In genomic region chr2:113198790-113199612, GRCh38 we compare ENCODE assay signal across 8 cellular contexts. TPM values are rescaled to one million over a fixed set of nuclear protein-coding genes. Genes with fewer than 3 reads are reported as not detected.
A peak's percentile ranks its signal among the peaks of the same experiment; 100 is the strongest.
DNase-seq lines count a peak whose midpoint lies in the region; ATAC-seq and TF ChIP-seq lines count a peak whose summit lies in the region.

No MANE protein-coding gene starts in this region.

- no peaks in the 10 kb centered on the region for H3K9me3 Mint-ChIP-seq in CD4-positive, CD25-positive, alpha-beta regulatory T cell
- no peaks in the 10 kb centered on the region for H3K9me3 Mint-ChIP-seq in type B pancreatic cell

- no peak overlapping the region for H3K27ac Mint-ChIP-seq in CD4-positive, CD25-positive, alpha-beta regulatory T cell
- peak overlapping the region; percentile 63 for H3K27ac Mint-ChIP-seq in type B pancreatic cell

- no peak overlapping the region for H3K4me3 ChIP-seq in CD4-positive, CD25-positive, alpha-beta regulatory T cell (ENCODE audit: low read depth, low read length)
- peak overlapping the region; percentile 57 to 90 (median 82) for H3K4me3 ChIP-seq in heart right ventricle

- no peak overlapping the region for H3K4me3 Mint-ChIP-seq in CD4-positive, CD25-positive, alpha-beta regulatory T cell
- peak overlapping the region; percentile 81 for H3K4me3 Mint-ChIP-seq in type B pancreatic cell

- no peaks in the 10 kb centered on the region for H3K27me3 Mint-ChIP-seq in CD4-positive, CD25-positive, alpha-beta regulatory T cell
- no peaks in the 10 kb centered on the region for H3K27me3 Mint-ChIP-seq in type B pancreatic cell

- peak; percentile 82 to 99 (median 97) for TF ChIP-seq CTCF in heart right ventricle (IDR thresholded peaks at IDR 0.05)
- peak; percentile 99 for TF ChIP-seq CTCF in type B pancreatic cell (conservative IDR thresholded peaks at IDR 0.05)

- DNase-seq in CD4-positive, CD25-positive, alpha-beta regulatory T cell = peak; percentile 49 to 66 (median 66)
- DNase-seq in HuH-7.5 (ENCODE audit: low spot score) (peak; percentile 80), SW480 (ENCODE audit: low spot score) (peak; percentile 96), amniotic epithelial cell (ENCODE audit: low read depth) (peak; percentile 48), heart right ventricle (peak; percentile 63 to 84), posterior cingulate gyrus (peak; percentile 69 to 98 (median 83)), type B pancreatic cell (ENCODE audit: extremely low spot score, unreplicated experiment) (peak; percentile 94)

- H3K27ac ChIP-seq in CD4-positive, CD25-positive, alpha-beta regulatory T cell (ENCODE audit: insufficient read depth, low read length, poor library complexity, severe bottlenecking) = no peak overlapping the region
- peak overlapping the region in 7 of 10 donors; percentile 3 to 81 (median 46) for H3K27ac ChIP-seq in heart right ventricle

- no peaks in the 10 kb centered on the region for H3K9me3 ChIP-seq in CD4-positive, CD25-positive, alpha-beta regulatory T cell (ENCODE audit: control insufficient read depth in 2 of 2, low read length in 2 of 2)
- H3K9me3 ChIP-seq in heart right ventricle = no peaks in the 10 kb centered on the region

- H3K4me1 Mint-ChIP-seq in CD4-positive, CD25-positive, alpha-beta regulatory T cell = peaks cover 8 to 21% (median 14%) of the 10 kb centered on the region in 4 donors
- H3K4me1 Mint-ChIP-seq in type B pancreatic cell (ENCODE audit: unreplicated experiment) = peaks cover 21% of the 10 kb centered on the region

- peaks cover 1% of the 10 kb centered on the region for H3K4me1 ChIP-seq in CD4-positive, CD25-positive, alpha-beta regulatory T cell (ENCODE audit: control insufficient read depth, insufficient read depth, low read length, poor library complexity, severe bottlenecking)
- peaks cover 0 to 17% (median 8%) of the 10 kb centered on the region in 9 donors for H3K4me1 ChIP-seq in heart right ventricle

- intact Hi-C loops in heart right ventricle (cut with DNase I) = loop anchor here in 6 of 10 donors (1.0 to 10.0 kb wide), 7 partner anchors 57 to 117 kb away; no protein-coding TSS in a partner anchor
- intact Hi-C loops in posterior cingulate gyrus (cut with DNase I) = loop anchor here (1.0 kb wide), 1 partner anchor 61 kb away; no protein-coding TSS in a partner anchor

- WGBS in heart right ventricle, 2 donors = 1% methylated on average over 70 to 79 of the region's 79 CpGs

- H3K27me3 ChIP-seq in CD4-positive, CD25-positive, alpha-beta regulatory T cell (ENCODE audit: control insufficient read depth, insufficient read depth, low read length) = no peaks in the 10 kb centered on the region
- no peaks in the 10 kb centered on the region for H3K27me3 ChIP-seq in heart right ventricle

- peak; percentile 74 to 78 for ATAC-seq in CD4-positive, CD25-positive, alpha-beta regulatory T cell (ENCODE audit: low read depth in 2 of 2)
- ATAC-seq in GM21381 (IDR thresholded peaks at IDR 0.05; ENCODE audit: unreplicated experiment) = peak; percentile 67
- peak; percentile 83 to 95 (median 90) for ATAC-seq in heart right ventricle

- peaks cover 38% of the 10 kb centered on the region for H3K36me3 Mint-ChIP-seq in CD4-positive, CD25-positive, alpha-beta regulatory T cell
- H3K36me3 Mint-ChIP-seq in type B pancreatic cell = no peaks in the 10 kb centered on the region

- peaks cover 76% of the 10 kb centered on the region for H3K36me3 ChIP-seq in CD4-positive, CD25-positive, alpha-beta regulatory T cell (ENCODE audit: control insufficient read depth, insufficient read depth, low read length)
- peaks cover 0 to 74% (median 0%) of the 10 kb centered on the region in 9 donors for H3K36me3 ChIP-seq in heart right ventricle

RNA-seq across cellular contexts. Expression of gene PSD4, which starts 25.2 kb away (rescaled TPM):
- 124 TPM for total RNA-seq in CD4-positive, CD25-positive, alpha-beta regulatory T cell
- polyA plus RNA-seq in CD4-positive, CD25-positive, alpha-beta regulatory T cell = 10 to 100 TPM; 18.1 to 26.3 (median 20.7) TPM
- 10 to 100 TPM in 1 of 10 donors, 1 to 10 TPM in 9; 1.0 to 13.0 (median 2.1) TPM for total RNA-seq in heart right ventricle
- polyA plus RNA-seq in heart right ventricle = 1 to 10 TPM; 1.0 to 1.3 TPM
- 38.8 and 79.1 TPM in 2 replicates for total RNA-seq in type B pancreatic cell (ENCODE audit: low replicate concordance)
